7 cellular contexts compared by ENCODE assay signal in the genomic region with DNA sequence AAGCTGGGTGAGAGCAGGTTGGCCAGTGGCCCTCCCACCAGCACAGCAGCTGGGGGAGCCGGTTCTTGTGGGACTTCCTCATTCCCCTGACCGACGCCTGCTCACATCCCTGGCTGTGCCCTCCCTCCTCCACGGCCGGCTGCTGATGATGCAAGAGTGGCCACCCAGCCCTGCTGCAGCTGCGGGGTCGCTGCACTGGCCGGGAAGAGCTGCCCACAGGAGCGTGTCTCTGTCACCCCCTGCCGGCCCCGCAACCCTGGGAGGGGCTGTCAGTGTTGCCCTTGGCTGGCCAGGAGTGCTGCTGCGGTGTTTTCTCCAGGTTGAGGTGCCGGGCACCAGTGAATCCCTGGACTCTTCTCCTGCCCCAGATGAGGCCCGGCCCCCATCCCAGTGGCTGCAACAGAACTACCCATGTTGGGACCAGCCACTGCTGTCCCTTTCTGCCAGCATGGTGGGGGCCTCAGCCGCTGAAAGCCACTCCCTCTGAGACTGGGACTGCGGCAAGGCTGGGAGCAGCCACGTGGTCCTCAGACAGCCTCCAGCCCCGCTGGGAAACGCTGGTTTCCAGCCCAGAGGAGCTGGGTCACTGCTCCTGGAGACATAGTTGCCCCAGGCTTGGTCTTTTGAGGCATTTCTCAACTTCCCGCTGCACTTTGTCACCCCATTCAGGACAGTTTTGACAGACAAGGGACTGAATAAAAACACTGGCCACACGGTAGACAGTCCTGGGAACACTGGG. TPM values are rescaled to one million over a fixed set of nuclear protein-coding genes. Genes with fewer than 3 reads are reported as not detected.
DNase-seq lines count a peak whose midpoint lies in the region; ATAC-seq and TF ChIP-seq lines count a peak whose summit lies in the region.

No MANE protein-coding gene starts in this region.

- H3K4me2 ChIP-seq in PC-3 (ENCODE audit: low read length) = no peak overlapping the region

- TF ChIP-seq CTCF in GM13977 (IDR thresholded peaks at IDR 0.05; ENCODE audit: extremely low read depth, insufficient read depth, missing control alignments) (peak; percentile 23), PC-3 (conservative IDR thresholded peaks at IDR 0.05; ENCODE audit: low read depth, low read length) (no peak)

- DNase-seq in GM13977 (ENCODE audit: low spot score) (no peak), PC-3 (peak; percentile 8), dermis blood vessel endothelial cell (peak; percentile 35), midbrain (lab: John Stamatoyannopoulos, UW) (peak; percentile 35), globus pallidus (ENCODE audit: low spot score) (no peak), cerebellum (ENCODE audit: low spot score) (no peak), DMS114 treated with DMSO at 0.1 percent for 48 hours (lab: John Stamatoyannopoulos, UW; ENCODE audit: unreplicated experiment) (no peak)

- no peaks in the 10 kb centered on the region for H3K36me3 ChIP-seq in PC-3 (ENCODE audit: low read depth, low read length)

- H3K9me2 ChIP-seq in PC-3 (replicated peaks; ENCODE audit: low read length) = no peaks in the 10 kb centered on the region

- POLR2A ChIA-PET in PC-3 (lab: Charles Lee; ENCODE audit: unreplicated experiment) = no interaction called here

- no peak overlapping the region for H3K4me3 ChIP-seq in PC-3 (ENCODE audit: low read length)

- ATAC-seq in PC-3 = peak; percentile 42

- no peaks in the 10 kb centered on the region for H3K9me3 ChIP-seq in PC-3 (ENCODE audit: low read length)

- no peaks in the 10 kb centered on the region for H3F3A ChIP-seq in PC-3 (ENCODE audit: low read length, unreplicated experiment)

- no peaks in the 10 kb centered on the region for H3K4me1 ChIP-seq in PC-3 (ENCODE audit: insufficient read depth, low read length)

- H3K27ac ChIP-seq in PC-3 (ENCODE audit: low read length) = no peak overlapping the region

- H3K27me3 ChIP-seq in PC-3 (ENCODE audit: low read length) = no peaks in the 10 kb centered on the region

- H4K20me1 ChIP-seq in PC-3 (ENCODE audit: low read length) = no peaks in the 10 kb centered on the region

- BruUV-seq in PC-3 (replicated peaks; lab: Mats Ljungman, UMichigan) = no TSS peak

- CTCF ChIA-PET in PC-3 (lab: Charles Lee) = no interaction called here

- H3K9ac ChIP-seq in PC-3 (ENCODE audit: low read length) = no peak overlapping the region

- H2AFZ ChIP-seq in PC-3 (ENCODE audit: low read length) = no peak overlapping the region

- H3K79me2 ChIP-seq in PC-3 (ENCODE audit: low read length) = no peaks in the 10 kb centered on the region

- in situ Hi-C loops in GM13977 (cut with MboI; ENCODE audit: low pct_unique_long_range_greater_than_20kb, low sequenced_read_pairs, unreplicated experiment) = no loop called here

- intact Hi-C loops in PC-3 (cut with micrococcal nuclease) = no loop called here

RNA-seq across cellular contexts. Expression of gene CARD9, which starts 0.7 kb away (rescaled TPM):
- 0.52 and 1.1 TPM in 2 replicates for total RNA-seq in PC-3 (2014; rRNA removed)
- 0.34 and 1.1 TPM in 2 replicates for total RNA-seq in dermis blood vessel endothelial cell
- total RNA-seq in cerebellum = 1.9 TPM

RNA-seq across cellular contexts. Expression of gene DNLZ, which starts 9.2 kb away (rescaled TPM):
- total RNA-seq in PC-3 (2014; rRNA removed) = 51.4 and 64.9 TPM in 2 replicates
- total RNA-seq in dermis blood vessel endothelial cell = 15.4 and 34.5 TPM in 2 replicates
- total RNA-seq in cerebellum = 6.5 TPM

RNA-seq across cellular contexts. Expression of gene SNAPC4, which starts 27.2 kb away (rescaled TPM):
- total RNA-seq in PC-3 (2014; rRNA removed) = 7.5 and 7.8 TPM in 2 replicates
- total RNA-seq in dermis blood vessel endothelial cell = 10.2 and 12.6 TPM in 2 replicates
- 6.3 TPM for total RNA-seq in cerebellum

RNA-seq across cellular contexts. Expression of gene ENTR1, which starts 37.7 kb away (rescaled TPM):
- total RNA-seq in PC-3 (2014; rRNA removed) (32.3 and 38.3 TPM in 2 replicates), dermis blood vessel endothelial cell (30.0 and 35.2 TPM in 2 replicates), cerebellum (18.3 TPM)

RNA-seq across cellular contexts. Expression of gene PMPCA, which starts 37.7 kb away (rescaled TPM):
- total RNA-seq in PC-3 (2014; rRNA removed) (44.3 and 54.9 TPM in 2 replicates), dermis blood vessel endothelial cell (40.2 and 42.3 TPM in 2 replicates), cerebellum (20.8 TPM)

Comparison
In these comparisons a context has a peak if more than half of its experiments do, and no peak if none do; other contexts are left out.
1. DNase-seq: peak in PC-3 (single experiment), dermis blood vessel endothelial cell (single experiment) and midbrain (single experiment); none in GM13977 (single experiment), globus pallidus (single experiment), cerebellum (single experiment) and DMS114 treated with DMSO at 0.1 percent for 48 hours (single experiment).